Comparison of ENCODE assay signal across 16 cellular contexts in the genomic region with DNA sequence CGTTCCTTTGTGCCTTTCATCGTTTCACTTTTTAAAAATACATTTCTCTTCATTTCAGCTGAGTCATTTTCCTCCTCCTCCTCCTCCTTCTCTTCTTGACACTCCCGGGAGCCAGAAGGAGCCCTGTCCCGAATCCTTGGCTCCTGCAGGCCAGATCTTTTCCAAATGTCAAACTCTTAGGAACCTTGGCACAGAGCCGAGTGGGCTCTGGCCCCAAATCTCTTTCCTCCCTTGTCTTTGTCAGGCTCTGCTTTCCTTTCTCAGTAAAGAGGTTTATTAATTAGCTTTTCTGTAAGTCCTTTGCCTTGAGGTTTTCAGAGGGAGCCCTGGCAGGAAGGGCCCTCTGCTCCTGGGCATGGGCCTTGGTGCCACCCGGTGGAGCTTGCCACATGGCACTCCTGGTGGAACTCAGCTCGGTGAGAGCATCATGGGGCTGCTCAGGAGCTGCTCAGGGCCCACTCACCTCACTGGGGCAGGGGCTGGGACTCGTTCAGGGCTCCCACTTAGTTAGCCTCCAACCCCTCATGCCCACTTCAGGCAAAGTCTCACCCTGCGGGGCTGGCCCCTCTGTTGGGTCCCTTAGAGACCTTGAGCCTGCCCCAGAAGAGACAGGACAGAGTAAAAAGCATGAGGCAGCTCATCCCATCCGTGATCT. TPM values are rescaled to one million over a fixed set of nuclear protein-coding genes. Genes with fewer than 3 reads are reported as not detected.
DNase-seq lines count a peak whose midpoint lies in the region; TF ChIP-seq lines count a peak whose summit lies in the region.
"Had no signal": no experiment of that assay in that cellular context is flagged by ENCODE, and none has a peak within 500 bp of the region (broad histone marks: within the 10 kb centered on the region; RNA-seq: fewer than 3 reads in every experiment).

No MANE protein-coding gene starts in this region.

- no peaks in the 10 kb centered on the region for H3K9me2 ChIP-seq in GM23248 (ENCODE audit: insufficient read depth)

- TF ChIP-seq CTCF in coronary artery (IDR thresholded peaks at IDR 0.05) (no peak), tibial nerve (IDR thresholded peaks at IDR 0.05) (no peak)

- H3K36me3 ChIP-seq in GM23248 (ENCODE audit: low read depth) (no peaks in the 10 kb centered on the region), stomach smooth muscle (ENCODE audit: control insufficient read depth in 2 of 2, insufficient read depth in 2 of 2, low read length in 2 of 2) (no peaks in the 10 kb centered on the region), tibial nerve (no peaks in the 10 kb centered on the region)
- H3K36me3 ChIP-seq: Peyer's patch had no signal

- no peak for TF ChIP-seq EP300 in tibial nerve (IDR thresholded peaks at IDR 0.05)

- peaks cover 17% of the 10 kb centered on the region for H3K4me1 ChIP-seq in GM23248 (ENCODE audit: insufficient read depth)
- peaks cover 29% of the 10 kb centered on the region for H3K4me1 ChIP-seq in stomach smooth muscle (ENCODE audit: control insufficient read depth, insufficient read depth, low read length)
- peaks cover 0 to 26% (median 8%) of the 10 kb centered on the region in 4 donors for H3K4me1 ChIP-seq in tibial nerve

- H3K79me2 ChIP-seq in GM23248 (ENCODE audit: insufficient read depth) = no peaks in the 10 kb centered on the region

- peak overlapping the region; percentile 82 for H2AFZ ChIP-seq in GM23248

- no peak overlapping the region for H3K4me3 ChIP-seq in GM23248
- H3K4me3 ChIP-seq in coronary artery = peak overlapping the region; percentile 35
- H3K4me3 ChIP-seq in stomach smooth muscle (ENCODE audit: low read length in 2 of 2) = peak overlapping the region in 1 of 2 donors; percentile 44
- H3K4me3 ChIP-seq in tibial nerve = no peak overlapping the region
- H3K4me3 ChIP-seq: GM12878, Peyer's patch had no signal

- H3K27ac ChIP-seq in GM23248 (peak overlapping the region; percentile 43), coronary artery (peak overlapping the region; percentile 74 to 78), stomach smooth muscle (ENCODE audit: low read length) (peak overlapping the region; percentile 76), tibial nerve (peak overlapping the region in 2 of 4 donors; percentile 57 to 71)
- H3K27ac ChIP-seq: VCaP had no signal

- H3K9ac ChIP-seq in GM23248 = peak overlapping the region; percentile 54
- peak overlapping the region in 1 of 2 donors; percentile 6 for H3K9ac ChIP-seq in stomach smooth muscle (ENCODE audit: low read length in 2 of 2)

- no peak for TF ChIP-seq POLR2A in tibial nerve (IDR thresholded peaks at IDR 0.05)

- DNase-seq in GM23248 (peak; percentile 63), coronary artery (ENCODE audit: low spot score) (no peak), mesenteric fat pad (ENCODE audit: low spot score) (peak; percentile 81), T-helper 9 cell (no peak), tibial nerve (ENCODE audit: low spot score in 2 of 2) (no peak), NCI-H2196 (lab: John Stamatoyannopoulos, UW; ENCODE audit: unreplicated experiment) (no peak)
- DNase-seq in stimulated activated CD8-positive, alpha-beta memory T cell treated with anti-CD3 and anti-CD28 coated beads, Interleukin-4, amount 100 ng/mL, for 48 hours = no peak
- DNase-seq: activated T-cell treated with anti-CD3 and anti-CD28 coated beads, Interleukin-2, amount 50 U/mL, for 72 hours; naive thymus-derived CD8-positive, alpha-beta T cell; NCI-H2171 treated with DMSO at 0.1 percent for 48 hours; Peyer's patch; stimulated activated CD4-positive, alpha-beta T cell treated with anti-CD3 and anti-CD28 coated beads, Interleukin-2, amount 100 ng/mL, for 48 hours had no signal

- H3K27me3 ChIP-seq in GM23248 (replicated peaks; ENCODE audit: insufficient read depth) (no peaks in the 10 kb centered on the region), stomach smooth muscle (ENCODE audit: control insufficient read depth in 1 of 2, insufficient read depth in 2 of 2, low read length in 2 of 2) (no peaks in the 10 kb centered on the region), tibial nerve (no peaks in the 10 kb centered on the region)
- H3K27me3 ChIP-seq: Peyer's patch had no signal

- H4K20me1 ChIP-seq in GM23248 (ENCODE audit: insufficient read depth) = no peaks in the 10 kb centered on the region

- in situ Hi-C loops in GM23248 (cut with MboI) = no loop called here

- WGBS in GM23248 (ENCODE audit: low coverage in 1 of 2, low lambda C conversion rate in 2 of 2, missing lambda C conversion rate in 2 of 2), 2 experiments = 22 to 24% methylated on average over 10 of the region's 10 CpGs
- 29 to 39% methylated on average over 7 to 10 of the region's 10 CpGs for WGBS in tibial nerve, 2 donors

- H3F3A ChIP-seq in GM23248 (ENCODE audit: insufficient read depth) = peaks cover 30% of the 10 kb centered on the region

- peak overlapping the region; percentile 61 for H3K4me2 ChIP-seq in GM23248 (ENCODE audit: unreplicated experiment)

- H3K9me3 ChIP-seq in GM23248 (ENCODE audit: low read depth) = no peaks in the 10 kb centered on the region
- H3K9me3 ChIP-seq in stomach smooth muscle (ENCODE audit: control insufficient read depth in 2 of 2, low read length in 2 of 2) = peaks cover 0 to 7% of the 10 kb centered on the region in 2 donors
- H3K9me3 ChIP-seq in tibial nerve = peaks cover 0 to 11% (median 0%) of the 10 kb centered on the region in 4 donors
- H3K9me3 ChIP-seq: Peyer's patch had no signal

RNA-seq across cellular contexts. Expression of a gene that starts 17.2 kb away (rescaled TPM):
- 281 and 330 TPM in 2 replicates for total RNA-seq in GM23248 (2014; rRNA removed; shearing (Covaris generic))
- 173 and 184 TPM in 2 replicates for polyA plus RNA-seq in GM23248 (2016; fragmentation: Nextera tagmentation; extraction: Ambion mirVana)
- 15.5 TPM for total RNA-seq in mesenteric fat pad
- total RNA-seq in tibial nerve = 1 to 10 TPM in 3 of 4 donors, under 1 TPM in 1; 0.90 to 3.9 (median 1.2) TPM
- total RNA-seq: naive thymus-derived CD8-positive, alpha-beta T cell had no signal
- polyA plus RNA-seq: IgD-negative memory B cell; naive thymus-derived CD8-positive, alpha-beta T cell had no signal

Comparison
In these comparisons a context has a peak if more than half of its experiments do, and no peak if none do; other contexts are left out.
1. DNase-seq: peak in GM23248 (single experiment) and mesenteric fat pad (single experiment); none in coronary artery (single experiment), T-helper 9 cell (single experiment), stimulated activated CD8-positive, alpha-beta memory T cell treated with anti-CD3 and anti-CD28 coated beads, Interleukin-4, amount 100 ng/mL, for 48 hours (single experiment), tibial nerve (0 of 2) and NCI-H2196 (single experiment).
2. RNA of a gene that starts 17.2 kb away (total RNA-seq): 281 to 330 TPM in GM23248; 15.5 TPM in mesenteric fat pad (single experiment) and 0.90 to 3.9 TPM in tibial nerve; every median in the first group is over 10 times any median in the second.